Comparison of ENCODE assay signal across 8 cellular contexts in genomic region chr6:6811151-6812002, GRCh38.
A peak's percentile ranks its signal among the peaks of the same experiment; 100 is the strongest.
DNase-seq lines count a peak whose midpoint lies in the region; ATAC-seq and TF ChIP-seq lines count a peak whose summit lies in the region.

No MANE protein-coding gene starts in this region.

- H3K4me1 ChIP-seq in body of pancreas: peaks cover 15% of the 10 kb centered on the region

- TF ChIP-seq CTCF in body of pancreas (IDR thresholded peaks at IDR 0.05): peak in 1 of 7 experiments; percentile 2

- H3K4me3 ChIP-seq in body of pancreas: no peak overlapping the region

- CTCF ChIA-PET in activated naive CD4-positive, alpha-beta T cell treated with anti-CD3 and anti-CD28 coated beads for 36 hours (lab: Charles Lee): interaction anchor here (1.5 to 2.7 kb wide), 3 partner anchors 11 to 87 kb away, joined by 3 to 10 read pairs (median 6); no protein-coding TSS in a partner anchor

- no peaks in the 10 kb centered on the region for H3K36me3 ChIP-seq in body of pancreas (replicated peaks in 1 of 2; ENCODE audit: insufficient read depth in 1 of 2, low read depth in 2 of 2)

- no peaks in the 10 kb centered on the region for H3K9me3 ChIP-seq in body of pancreas

- H3K4me1 Mint-ChIP-seq in activated naive CD4-positive, alpha-beta T cell treated with anti-CD3 and anti-CD28 coated beads for 36 hours (ENCODE audit: low read depth): peaks cover 20% of the 10 kb centered on the region
- H3K4me1 Mint-ChIP-seq in stimulated activated naive CD8-positive, alpha-beta T cell treated with anti-CD3 and anti-CD28 coated beads, Interleukin-15, amount 100 ng/mL, for 72 hours: peaks cover 25% of the 10 kb centered on the region

- ATAC-seq in body of pancreas (peak; percentile 93), GM19023 (IDR thresholded peaks at IDR 0.05; ENCODE audit: unreplicated experiment) (no peak), HG02870 (IDR thresholded peaks at IDR 0.05; ENCODE audit: unreplicated experiment) (no peak)
- ATAC-seq in stimulated activated naive CD8-positive, alpha-beta T cell treated with anti-CD3 and anti-CD28 coated beads, Interleukin-15, amount 100 ng/mL, for 72 hours: peak; percentile 86

- intact Hi-C loops in activated naive CD4-positive, alpha-beta T cell treated with anti-CD3 and anti-CD28 coated beads for 36 hours (cut with micrococcal nuclease): loop anchor here (1.0 to 5.0 kb wide), 9 partner anchors 8 to 432 kb away; no protein-coding TSS in a partner anchor
- intact Hi-C loops in body of pancreas (cut with DNase I): no loop called here

- DNase-seq in activated naive CD4-positive, alpha-beta T cell treated with anti-CD3 and anti-CD28 coated beads for 36 hours: peak; percentile 79
- no peak for DNase-seq in activated naive CD4-positive, alpha-beta T cell treated with Interleukin-2 at 50 U/mL for 16 hours
- DNase-seq in NCI-H2227 (lab: John Stamatoyannopoulos, UW; ENCODE audit: unreplicated experiment): peak; percentile 25
- DNase-seq in body of pancreas: peak; percentile 64 to 87 (median 70)
- DNase-seq in kidney glomerular epithelial cell (lab: John Stamatoyannopoulos, UW): peak; percentile 49
- no peak for DNase-seq in stimulated activated naive CD8-positive, alpha-beta T cell treated with anti-CD3 and anti-CD28 coated beads, Interleukin-15, amount 100 ng/mL, for 72 hours

- no peaks in the 10 kb centered on the region for H3K27me3 Mint-ChIP-seq in activated naive CD4-positive, alpha-beta T cell treated with anti-CD3 and anti-CD28 coated beads for 36 hours (ENCODE audit: low read depth)
- peaks cover 14% of the 10 kb centered on the region for H3K27me3 Mint-ChIP-seq in stimulated activated naive CD8-positive, alpha-beta T cell treated with anti-CD3 and anti-CD28 coated beads, Interleukin-15, amount 100 ng/mL, for 72 hours

- H3K27me3 ChIP-seq in body of pancreas: no peaks in the 10 kb centered on the region

- TF ChIP-seq POLR2A in body of pancreas (IDR thresholded peaks at IDR 0.05): peak; percentile 9 to 72 (median 68)

- H3K9me3 Mint-ChIP-seq in activated naive CD4-positive, alpha-beta T cell treated with anti-CD3 and anti-CD28 coated beads for 36 hours: no peaks in the 10 kb centered on the region
- H3K9me3 Mint-ChIP-seq in stimulated activated naive CD8-positive, alpha-beta T cell treated with anti-CD3 and anti-CD28 coated beads, Interleukin-15, amount 100 ng/mL, for 72 hours: no peaks in the 10 kb centered on the region

- no peaks in the 10 kb centered on the region for H3K36me3 Mint-ChIP-seq in activated naive CD4-positive, alpha-beta T cell treated with anti-CD3 and anti-CD28 coated beads for 36 hours (ENCODE audit: low read depth)

- WGBS in body of pancreas, 2 donors: 6% methylated on average over 16 of the region's 16 CpGs

- H3K27ac Mint-ChIP-seq in activated naive CD4-positive, alpha-beta T cell treated with anti-CD3 and anti-CD28 coated beads for 36 hours: peak overlapping the region; percentile 72
- peak overlapping the region; percentile 77 to 78 for H3K27ac Mint-ChIP-seq in stimulated activated naive CD8-positive, alpha-beta T cell treated with anti-CD3 and anti-CD28 coated beads, Interleukin-15, amount 100 ng/mL, for 72 hours

- peak overlapping the region; percentile 72 to 86 (median 80) for H3K27ac ChIP-seq in body of pancreas

- H3K4me3 Mint-ChIP-seq in activated naive CD4-positive, alpha-beta T cell treated with anti-CD3 and anti-CD28 coated beads for 36 hours: peak overlapping the region; percentile 66
- H3K4me3 Mint-ChIP-seq in stimulated activated naive CD8-positive, alpha-beta T cell treated with anti-CD3 and anti-CD28 coated beads, Interleukin-15, amount 100 ng/mL, for 72 hours: peak overlapping the region; percentile 80 to 85

Comparison
In these comparisons a context has a peak if more than half of its experiments do, and no peak if none do; other contexts are left out.
1. DNase-seq: peak in activated naive CD4-positive, alpha-beta T cell treated with anti-CD3 and anti-CD28 coated beads for 36 hours (single experiment), NCI-H2227 (single experiment), body of pancreas (4 of 4) and kidney glomerular epithelial cell (single experiment); none in activated naive CD4-positive, alpha-beta T cell treated with Interleukin-2 at 50 U/mL for 16 hours (single experiment) and stimulated activated naive CD8-positive, alpha-beta T cell treated with anti-CD3 and anti-CD28 coated beads, Interleukin-15, amount 100 ng/mL, for 72 hours (0 of 2).
2. ATAC-seq: peak in body of pancreas (single experiment) and stimulated activated naive CD8-positive, alpha-beta T cell treated with anti-CD3 and anti-CD28 coated beads, Interleukin-15, amount 100 ng/mL, for 72 hours (single experiment); none in GM19023 (single experiment) and HG02870 (single experiment).